Comparison of ENCODE assay signal across 8 cellular contexts in the genomic region with DNA sequence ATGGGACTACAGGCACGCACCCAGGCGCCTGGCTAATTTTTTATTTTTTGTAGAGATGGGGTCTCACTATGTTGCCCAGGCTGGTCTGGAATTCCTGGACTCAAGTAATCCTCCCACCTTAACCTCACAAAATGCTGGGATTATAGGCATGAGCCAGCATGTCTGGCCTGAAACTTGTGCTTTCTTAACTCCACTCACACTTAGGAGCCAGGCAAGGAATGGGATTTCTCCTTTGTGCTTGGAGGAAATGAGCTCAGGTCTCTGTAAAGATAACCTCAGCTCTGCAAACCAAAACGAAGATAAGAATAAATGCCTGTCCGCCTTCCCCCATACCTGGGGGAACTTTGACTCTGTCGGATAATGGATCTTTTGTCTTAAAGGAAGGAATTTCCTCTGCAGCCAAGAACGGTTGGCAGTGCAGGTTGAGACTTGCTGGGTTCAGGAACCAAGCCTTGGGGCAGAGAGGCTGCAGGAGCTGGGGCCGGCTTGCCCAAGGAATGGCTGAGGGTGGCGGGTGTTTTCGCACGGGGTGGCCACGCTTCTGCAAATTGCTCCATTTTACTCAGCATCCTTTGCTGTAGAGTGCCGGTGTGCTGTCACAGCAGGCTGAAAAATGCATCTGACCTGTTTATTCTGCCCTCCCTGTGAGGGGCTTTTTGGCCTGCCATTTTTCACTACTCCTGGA.
A peak's percentile ranks its signal among the peaks of the same experiment; 100 is the strongest.
DNase-seq lines count a peak whose midpoint lies in the region; ATAC-seq, FAIRE-seq and TF ChIP-seq lines count a peak whose summit lies in the region.

No MANE protein-coding gene starts in this region.

- H3K4me3 ChIP-seq in HUES48 (ENCODE audit: low read depth, low read length) (no peak overlapping the region), testis (no peak overlapping the region)

- no peak for FAIRE-seq in GM12892 (lab: Jason Lieb, UNC)

- 60 to 61% methylated on average over 12 of the region's 12 CpGs for WGBS in testis, 2 donors

- H3K27me3 Mint-ChIP-seq in T-helper 17 cell = peaks cover 53% of the 10 kb centered on the region
- peaks cover 2% of the 10 kb centered on the region for H3K27me3 Mint-ChIP-seq in glutamatergic neuron (ENCODE audit: unreplicated experiment)

- H3K9me3 ChIP-seq in HUES48 (ENCODE audit: control insufficient read depth, insufficient read depth, low read length) (no peaks in the 10 kb centered on the region), testis (no peaks in the 10 kb centered on the region), T-helper 17 cell (ENCODE audit: control insufficient read depth, low read length, poor library complexity, severe bottlenecking) (no peaks in the 10 kb centered on the region)

- no peak for TF ChIP-seq CTCF in foreskin keratinocyte (conservative IDR thresholded peaks at IDR 0.05)
- TF ChIP-seq CTCF in testis (IDR thresholded peaks at IDR 0.05) = no peak
- TF ChIP-seq CTCF in glutamatergic neuron (IDR thresholded peaks at IDR 0.05; ENCODE audit: partially characterized antibody, unreplicated experiment) = no peak

- H3K9me3 Mint-ChIP-seq in glutamatergic neuron (ENCODE audit: unreplicated experiment) = no peaks in the 10 kb centered on the region

- no peak overlapping the region for H3K27ac Mint-ChIP-seq in T-helper 17 cell
- no peak overlapping the region for H3K27ac Mint-ChIP-seq in glutamatergic neuron (ENCODE audit: unreplicated experiment)

- H3K27me3 ChIP-seq in HUES48 (ENCODE audit: control insufficient read depth, insufficient read depth, low read length) = no peaks in the 10 kb centered on the region
- H3K27me3 ChIP-seq in foreskin keratinocyte = no peaks in the 10 kb centered on the region
- no peaks in the 10 kb centered on the region for H3K27me3 ChIP-seq in testis

- H3K4me1 ChIP-seq in HUES48 (ENCODE audit: control insufficient read depth, insufficient read depth, low read length) (peaks cover 24% of the 10 kb centered on the region), foreskin keratinocyte (peaks cover 12% of the 10 kb centered on the region), testis (peaks cover 40% of the 10 kb centered on the region)

- ATAC-seq in GM21528 (IDR thresholded peaks at IDR 0.05; ENCODE audit: low FRiP score, unreplicated experiment) (peak; percentile 57), foreskin keratinocyte (peak; percentile 85), T-helper 17 cell (no peak)

- peak; percentile 32 for DNase-seq in GM12892 (ENCODE audit: insufficient read length)
- DNase-seq in foreskin keratinocyte = peak; percentile 91 to 96
- DNase-seq in testis = peak; percentile 34
- DNase-seq in T-helper 17 cell = no peak
- DNase-seq in Kasumi-1 (lab: John Stamatoyannopoulos, UW) = no peak
- no peak for DNase-seq in glutamatergic neuron

- H3K4me3 Mint-ChIP-seq in T-helper 17 cell = no peak overlapping the region
- H3K4me3 Mint-ChIP-seq in glutamatergic neuron (ENCODE audit: unreplicated experiment) = no peak overlapping the region

- intact Hi-C loops in testis (cut with DNase I; ENCODE audit: low total_unique reads) = no loop called here

- TF ChIP-seq POLR2A in GM12892 (IDR thresholded peaks at IDR 0.05; ENCODE audit: low read depth, low read length) (peak; percentile 40; the same call in 1 of the 2 replicates), testis (IDR thresholded peaks at IDR 0.05) (no peak)

- no peaks in the 10 kb centered on the region for H3K36me3 Mint-ChIP-seq in T-helper 17 cell (ENCODE audit: low read depth)
- no peaks in the 10 kb centered on the region for H3K36me3 Mint-ChIP-seq in glutamatergic neuron (ENCODE audit: unreplicated experiment)

- peak overlapping the region; percentile 41; the same call in 1 of the 2 replicates for H3K9ac ChIP-seq in HUES48 (ENCODE audit: low read depth, low read length)

- H3K4me1 Mint-ChIP-seq in T-helper 17 cell (no peaks in the 10 kb centered on the region), glutamatergic neuron (ENCODE audit: low read depth, unreplicated experiment) (peaks cover 19% of the 10 kb centered on the region)

- peak overlapping the region; percentile 91 for H3K27ac ChIP-seq in HUES48 (ENCODE audit: low read depth, low read length)
- H3K27ac ChIP-seq in foreskin keratinocyte = peak overlapping the region; percentile 99
- H3K27ac ChIP-seq in testis = peak overlapping the region; percentile 51 to 87

- H3K36me3 ChIP-seq in HUES48 (ENCODE audit: control insufficient read depth, insufficient read depth, low read length) (peaks cover 2% of the 10 kb centered on the region; the same call in 1 of the 2 replicates), testis (ENCODE audit: low read depth, missing control alignments) (no peaks in the 10 kb centered on the region)

Comparison
In these comparisons a context has a peak if more than half of its experiments do, and no peak if none do; other contexts are left out.
1. DNase-seq: peak in GM12892 (single experiment), foreskin keratinocyte (2 of 2) and testis (single experiment); none in T-helper 17 cell (0 of 3), Kasumi-1 (0 of 2) and glutamatergic neuron (single experiment).
2. Peak in every context shown above with its lines, with median percentiles within 50 percentile points of each other: H3K27ac ChIP-seq.